1 cellular context compared by ENCODE assay signal in genomic region chr21:33245289-33245918, GRCh38.
A peak's percentile ranks its signal among the peaks of the same experiment; 100 is the strongest.
TF ChIP-seq lines count a peak whose summit lies in the region.

No MANE protein-coding gene starts in this region.

TF ChIP-seq in HepG2, 621 proteins besides CTCF, POLR2A, EP300 and RAD21 (continued from another document):
- TF ChIP-seq, protein P1, sequence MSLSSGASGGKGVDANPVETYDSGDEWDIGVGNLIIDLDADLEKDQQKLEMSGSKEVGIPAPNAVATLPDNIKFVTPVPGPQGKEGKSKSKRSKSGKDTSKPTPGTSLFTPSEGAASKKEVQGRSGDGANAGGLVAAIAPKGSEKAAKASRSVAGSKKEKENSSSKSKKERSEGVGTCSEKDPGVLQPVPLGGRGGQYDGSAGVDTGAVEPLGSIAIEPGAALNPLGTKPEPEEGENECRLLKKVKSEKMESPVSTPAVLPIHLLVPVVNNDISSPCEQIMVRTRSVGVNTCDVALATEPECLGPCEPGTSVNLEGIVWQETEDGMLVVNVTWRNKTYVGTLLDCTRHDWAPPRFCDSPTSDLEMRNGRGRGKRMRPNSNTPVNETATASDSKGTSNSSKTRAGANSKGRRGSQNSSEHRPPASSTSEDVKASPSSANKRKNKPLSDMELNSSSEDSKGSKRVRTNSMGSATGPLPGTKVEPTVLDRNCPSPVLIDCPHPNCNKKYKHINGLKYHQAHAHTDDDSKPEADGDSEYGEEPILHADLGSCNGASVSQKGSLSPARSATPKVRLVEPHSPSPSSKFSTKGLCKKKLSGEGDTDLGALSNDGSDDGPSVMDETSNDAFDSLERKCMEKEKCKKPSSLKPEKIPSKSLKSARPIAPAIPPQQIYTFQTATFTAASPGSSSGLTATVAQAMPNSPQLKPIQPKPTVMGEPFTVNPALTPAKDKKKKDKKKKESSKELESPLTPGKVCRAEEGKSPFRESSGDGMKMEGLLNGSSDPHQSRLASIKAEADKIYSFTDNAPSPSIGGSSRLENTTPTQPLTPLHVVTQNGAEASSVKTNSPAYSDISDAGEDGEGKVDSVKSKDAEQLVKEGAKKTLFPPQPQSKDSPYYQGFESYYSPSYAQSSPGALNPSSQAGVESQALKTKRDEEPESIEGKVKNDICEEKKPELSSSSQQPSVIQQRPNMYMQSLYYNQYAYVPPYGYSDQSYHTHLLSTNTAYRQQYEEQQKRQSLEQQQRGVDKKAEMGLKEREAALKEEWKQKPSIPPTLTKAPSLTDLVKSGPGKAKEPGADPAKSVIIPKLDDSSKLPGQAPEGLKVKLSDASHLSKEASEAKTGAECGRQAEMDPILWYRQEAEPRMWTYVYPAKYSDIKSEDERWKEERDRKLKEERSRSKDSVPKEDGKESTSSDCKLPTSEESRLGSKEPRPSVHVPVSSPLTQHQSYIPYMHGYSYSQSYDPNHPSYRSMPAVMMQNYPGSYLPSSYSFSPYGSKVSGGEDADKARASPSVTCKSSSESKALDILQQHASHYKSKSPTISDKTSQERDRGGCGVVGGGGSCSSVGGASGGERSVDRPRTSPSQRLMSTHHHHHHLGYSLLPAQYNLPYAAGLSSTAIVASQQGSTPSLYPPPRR (CRISPR knock-in tag; IDR thresholded peaks at IDR 0.05; ENCODE audit: borderline replicate concordance): 0 out of 2 replicates have a peak, but pooled peaks have one; percentile 44
- TF ChIP-seq AHR (CRISPR knock-in tag; IDR thresholded peaks at IDR 0.05) (no peak), ZNF335 (CRISPR knock-in tag; IDR thresholded peaks at IDR 0.05) (no peak), GATAD2A (CRISPR knock-in tag; IDR thresholded peaks at IDR 0.05) (0 out of 2 replicates have a peak, but pooled peaks have one; percentile 56), SSRP1 (CRISPR knock-in tag; IDR thresholded peaks at IDR 0.05) (no peak), CREM (IDR thresholded peaks at IDR 0.05) (peak; percentile 42; the same call in 1 of the 2 replicates), CREM (CRISPR knock-in tag; IDR thresholded peaks at IDR 0.05) (no peak), HDAC1 (CRISPR knock-in tag; IDR thresholded peaks at IDR 0.05) (peak; percentile 52; the same call in 1 of the 2 replicates), ZNF10 (CRISPR knock-in tag; IDR thresholded peaks at IDR 0.05; ENCODE audit: borderline replicate concordance, low read depth) (no peak), DPF2 (CRISPR knock-in tag; IDR thresholded peaks at IDR 0.05; ENCODE audit: borderline replicate concordance, low read depth) (peak; percentile 86), FOXO1 (CRISPR knock-in tag; IDR thresholded peaks at IDR 0.05) (peak; percentile 14; the same call in 1 of the 2 replicates), ZFY (CRISPR knock-in tag; IDR thresholded peaks at IDR 0.05) (peak; percentile 66), RXRB (CRISPR knock-in tag; IDR thresholded peaks at IDR 0.05; ENCODE audit: borderline replicate concordance) (0 out of 2 replicates have a peak, but pooled peaks have one; percentile 28)
- TF ChIP-seq, protein P2, sequence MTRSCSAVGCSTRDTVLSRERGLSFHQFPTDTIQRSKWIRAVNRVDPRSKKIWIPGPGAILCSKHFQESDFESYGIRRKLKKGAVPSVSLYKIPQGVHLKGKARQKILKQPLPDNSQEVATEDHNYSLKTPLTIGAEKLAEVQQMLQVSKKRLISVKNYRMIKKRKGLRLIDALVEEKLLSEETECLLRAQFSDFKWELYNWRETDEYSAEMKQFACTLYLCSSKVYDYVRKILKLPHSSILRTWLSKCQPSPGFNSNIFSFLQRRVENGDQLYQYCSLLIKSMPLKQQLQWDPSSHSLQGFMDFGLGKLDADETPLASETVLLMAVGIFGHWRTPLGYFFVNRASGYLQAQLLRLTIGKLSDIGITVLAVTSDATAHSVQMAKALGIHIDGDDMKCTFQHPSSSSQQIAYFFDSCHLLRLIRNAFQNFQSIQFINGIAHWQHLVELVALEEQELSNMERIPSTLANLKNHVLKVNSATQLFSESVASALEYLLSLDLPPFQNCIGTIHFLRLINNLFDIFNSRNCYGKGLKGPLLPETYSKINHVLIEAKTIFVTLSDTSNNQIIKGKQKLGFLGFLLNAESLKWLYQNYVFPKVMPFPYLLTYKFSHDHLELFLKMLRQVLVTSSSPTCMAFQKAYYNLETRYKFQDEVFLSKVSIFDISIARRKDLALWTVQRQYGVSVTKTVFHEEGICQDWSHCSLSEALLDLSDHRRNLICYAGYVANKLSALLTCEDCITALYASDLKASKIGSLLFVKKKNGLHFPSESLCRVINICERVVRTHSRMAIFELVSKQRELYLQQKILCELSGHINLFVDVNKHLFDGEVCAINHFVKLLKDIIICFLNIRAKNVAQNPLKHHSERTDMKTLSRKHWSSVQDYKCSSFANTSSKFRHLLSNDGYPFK (CRISPR knock-in tag; IDR thresholded peaks at IDR 0.05; ENCODE audit: borderline replicate concordance): no peak
- TF ChIP-seq, protein P3, sequence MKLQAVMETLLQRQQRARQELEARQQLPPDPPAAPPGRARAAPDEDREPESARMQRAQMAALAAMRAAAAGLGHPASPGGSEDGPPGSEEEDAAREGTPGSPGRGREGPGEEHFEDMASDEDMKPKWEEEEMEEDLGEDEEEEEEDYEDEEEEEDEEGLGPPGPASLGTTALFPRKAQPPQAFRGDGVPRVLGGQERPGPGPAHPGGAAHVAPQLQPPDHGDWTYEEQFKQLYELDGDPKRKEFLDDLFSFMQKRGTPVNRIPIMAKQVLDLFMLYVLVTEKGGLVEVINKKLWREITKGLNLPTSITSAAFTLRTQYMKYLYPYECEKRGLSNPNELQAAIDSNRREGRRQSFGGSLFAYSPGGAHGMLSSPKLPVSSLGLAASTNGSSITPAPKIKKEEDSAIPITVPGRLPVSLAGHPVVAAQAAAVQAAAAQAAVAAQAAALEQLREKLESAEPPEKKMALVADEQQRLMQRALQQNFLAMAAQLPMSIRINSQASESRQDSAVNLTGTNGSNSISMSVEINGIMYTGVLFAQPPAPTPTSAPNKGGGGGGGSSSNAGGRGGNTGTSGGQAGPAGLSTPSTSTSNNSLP (IDR thresholded peaks at IDR 0.05; ENCODE audit: low read depth, low read length): peak; percentile 81
